ENCODE assay signal across 9 cellular contexts in the genomic region with DNA sequence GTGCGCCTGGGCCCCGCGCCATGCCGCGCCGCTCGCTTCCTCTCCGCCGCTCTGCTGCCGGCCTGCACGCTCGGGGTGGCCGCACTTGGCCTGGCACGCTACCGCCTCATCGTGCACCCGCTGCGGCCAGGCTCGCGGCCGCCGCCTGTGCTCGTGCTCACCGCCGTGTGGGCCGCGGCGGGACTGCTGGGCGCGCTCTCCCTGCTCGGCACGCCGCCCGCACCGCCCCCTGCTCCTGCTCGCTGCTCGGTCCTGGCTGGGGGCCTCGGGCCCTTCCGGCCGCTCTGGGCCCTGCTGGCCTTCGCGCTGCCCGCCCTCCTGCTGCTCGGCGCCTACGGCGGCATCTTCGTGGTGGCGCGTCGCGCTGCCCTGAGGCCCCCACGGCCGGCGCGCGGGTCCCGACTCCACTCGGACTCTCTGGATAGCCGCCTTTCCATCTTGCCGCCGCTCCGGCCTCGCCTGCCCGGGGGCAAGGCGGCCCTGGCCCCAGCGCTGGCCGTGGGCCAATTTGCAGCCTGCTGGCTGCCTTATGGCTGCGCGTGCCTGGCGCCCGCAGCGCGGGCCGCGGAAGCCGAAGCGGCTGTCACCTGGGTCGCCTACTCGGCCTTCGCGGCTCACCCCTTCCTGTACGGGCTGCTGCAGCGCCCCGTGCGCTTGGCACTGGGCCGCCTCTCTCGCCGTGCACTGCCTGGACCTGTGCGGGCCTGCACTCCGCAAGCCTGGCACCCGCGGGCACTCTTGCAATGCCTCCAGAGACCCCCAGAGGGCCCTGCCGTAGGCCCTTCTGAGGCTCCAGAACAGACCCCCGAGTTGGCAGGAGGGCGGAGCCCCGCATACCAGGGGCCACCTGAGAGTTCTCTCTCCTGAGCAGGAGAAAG. TPM values are rescaled to one million over a fixed set of nuclear protein-coding genes. Genes with fewer than 3 reads are reported as not detected.
DNase-seq lines count a peak whose midpoint lies in the region; ATAC-seq and TF ChIP-seq lines count a peak whose summit lies in the region.
"Had no signal": no experiment of that assay in that cellular context is flagged by ENCODE, and none has a peak within 500 bp of the region (broad histone marks: within the 10 kb centered on the region; RNA-seq: fewer than 3 reads in every experiment).

No MANE protein-coding gene starts in this region.

- TF ChIP-seq CTCF in activated CD8-positive, alpha-beta T cell treated with anti-CD3 and anti-CD28 coated beads for 36 hours (IDR thresholded peaks at IDR 0.05) = peak; percentile 65
- TF ChIP-seq CTCF in mesothelial cell of epicardium (IDR thresholded peaks at IDR 0.05; ENCODE audit: unreplicated experiment) = peak; percentile 53
- peak; percentile 36 to 52 (median 43) for TF ChIP-seq CTCF in transverse colon (IDR thresholded peaks at IDR 0.05)
- no peak; the same call in 1 of the 2 replicates for TF ChIP-seq CTCF in PC-3 (conservative IDR thresholded peaks at IDR 0.05; ENCODE audit: low read depth, low read length)

- H3K27ac ChIP-seq in transverse colon (peak overlapping the region; percentile 64 to 84 (median 80)), PC-3 (ENCODE audit: low read length) (no peak overlapping the region)
- H3K27ac ChIP-seq: A549 had no signal

- ATAC-seq in activated CD8-positive, alpha-beta T cell treated with anti-CD3 and anti-CD28 coated beads for 36 hours = peak; percentile 90
- no peak for ATAC-seq in PC-3

- H4K20me1 ChIP-seq in PC-3 (ENCODE audit: low read length) = no peaks in the 10 kb centered on the region

- POLR2A ChIA-PET in activated CD8-positive, alpha-beta T cell treated with anti-CD3 and anti-CD28 coated beads for 36 hours (lab: Charles Lee) = interaction anchor here (0.9 to 1.6 kb wide), 5 partner anchors 9 to 115 kb away, joined by 3 to 6 read pairs (median 3); partner anchors contain the start of gene ABHD14B
- POLR2A ChIA-PET in PC-3 (lab: Charles Lee; ENCODE audit: unreplicated experiment) = no interaction called here

- H3K9me3 ChIP-seq in transverse colon = no peaks in the 10 kb centered on the region
- no peaks in the 10 kb centered on the region for H3K9me3 ChIP-seq in PC-3 (ENCODE audit: low read length)
- H3K9me3 ChIP-seq: A549 had no signal

- TF ChIP-seq POLR2A in erythroblast (IDR thresholded peaks at IDR 0.05; ENCODE audit: low read length) = no peak
- TF ChIP-seq POLR2A in transverse colon (IDR thresholded peaks at IDR 0.05) = no peak

- H3F3A ChIP-seq in PC-3 (ENCODE audit: low read length, unreplicated experiment) = no peaks in the 10 kb centered on the region

- no peak for TF ChIP-seq EP300 in transverse colon (IDR thresholded peaks at IDR 0.05; ENCODE audit: low read depth)

- BruUV-seq in PC-3 (replicated peaks; lab: Mats Ljungman, UMichigan) = no TSS peak

- H3K36me3 ChIP-seq in transverse colon = no peaks in the 10 kb centered on the region
- H3K36me3 ChIP-seq in PC-3 (ENCODE audit: low read depth, low read length) = no peaks in the 10 kb centered on the region

- H3K4me3 Mint-ChIP-seq in activated CD8-positive, alpha-beta T cell treated with anti-CD3 and anti-CD28 coated beads for 36 hours = peak overlapping the region; percentile 17
- H3K4me3 Mint-ChIP-seq in mesothelial cell of epicardium = no peak overlapping the region

- H3K4me1 ChIP-seq in transverse colon (peaks cover 0 to 16% (median 10%) of the 10 kb centered on the region in 4 donors), PC-3 (ENCODE audit: insufficient read depth, low read length) (0 out of 2 replicates have a peak, but pooled peaks cover 6% of the 10 kb centered on the region)
- H3K4me1 ChIP-seq: A549 had no signal

- CTCF ChIA-PET in activated CD8-positive, alpha-beta T cell treated with anti-CD3 and anti-CD28 coated beads for 36 hours (lab: Charles Lee) = interaction anchor here (1.2 to 1.3 kb wide), 3 partner anchors 13 to 45 kb away, joined by 3 to 5 read pairs (median 3); partner anchors contain the start of gene ACY1
- CTCF ChIA-PET in PC-3 (lab: Charles Lee) = no interaction called here

- H3K27me3 ChIP-seq in transverse colon (peaks cover 20% of the 10 kb centered on the region), PC-3 (ENCODE audit: low read length) (no peaks in the 10 kb centered on the region)

- peak; percentile 12 to 35 for DNase-seq in NCI-H524 (lab: John Stamatoyannopoulos, UW)
- DNase-seq in NCI-H524 treated with DMSO at 0.1 percent for 48 hours (lab: John Stamatoyannopoulos, UW) = no peak
- peak; percentile 63 for DNase-seq in activated CD8-positive, alpha-beta T cell treated with anti-CD3 and anti-CD28 coated beads for 36 hours
- peak; percentile 52 to 63 for DNase-seq in erythroblast (lab: John Stamatoyannopoulos, UW)
- DNase-seq in mesothelial cell of epicardium (ENCODE audit: low spot score in 2 of 2, unreplicated experiment in 2 of 2) = peak in 1 of 2 experiments; percentile 60
- peak; percentile 52 for DNase-seq in transverse colon
- no peak for DNase-seq in NCI-H128 (lab: John Stamatoyannopoulos, UW; ENCODE audit: unreplicated experiment)
- no peak for DNase-seq in PC-3

- H3K4me3 ChIP-seq in transverse colon (peak overlapping the region; percentile 22 to 53 (median 38)), PC-3 (ENCODE audit: low read length) (no peak overlapping the region)
- H3K4me3 ChIP-seq: A549 had no signal

- no peak overlapping the region for H3K4me2 ChIP-seq in PC-3 (ENCODE audit: low read length)
- H3K4me2 ChIP-seq: A549 had no signal

- H3K9me3 Mint-ChIP-seq in activated CD8-positive, alpha-beta T cell treated with anti-CD3 and anti-CD28 coated beads for 36 hours = no peaks in the 10 kb centered on the region
- H3K9me3 Mint-ChIP-seq in mesothelial cell of epicardium = no peaks in the 10 kb centered on the region

- no peaks in the 10 kb centered on the region for H3K79me2 ChIP-seq in PC-3 (ENCODE audit: low read length)

- intact Hi-C loops in activated CD8-positive, alpha-beta T cell treated with anti-CD3 and anti-CD28 coated beads for 36 hours (cut with micrococcal nuclease) = no loop called here
- intact Hi-C loops in transverse colon (cut with DNase I; ENCODE audit: low total_unique reads) = no loop called here
- intact Hi-C loops in PC-3 (cut with micrococcal nuclease) = no loop called here

- peaks cover 3% of the 10 kb centered on the region for H3K36me3 Mint-ChIP-seq in activated CD8-positive, alpha-beta T cell treated with anti-CD3 and anti-CD28 coated beads for 36 hours (ENCODE audit: low read depth)
- peaks cover 3% of the 10 kb centered on the region for H3K36me3 Mint-ChIP-seq in mesothelial cell of epicardium

- WGBS in transverse colon (ENCODE audit: low coverage in 1 of 2), 2 donors = 16% methylated on average over 68 of the region's 97 CpGs; no CpG with 5 or more reads in 1 of the 2 donors

- H3K4me1 Mint-ChIP-seq in activated CD8-positive, alpha-beta T cell treated with anti-CD3 and anti-CD28 coated beads for 36 hours (ENCODE audit: low read depth) = peaks cover 6% of the 10 kb centered on the region
- peaks cover 2% of the 10 kb centered on the region for H3K4me1 Mint-ChIP-seq in mesothelial cell of epicardium

- peaks cover 28% of the 10 kb centered on the region for H3K27me3 Mint-ChIP-seq in activated CD8-positive, alpha-beta T cell treated with anti-CD3 and anti-CD28 coated beads for 36 hours
- peaks cover 41% of the 10 kb centered on the region for H3K27me3 Mint-ChIP-seq in mesothelial cell of epicardium (ENCODE audit: low read depth)

- H3K9ac ChIP-seq in PC-3 (ENCODE audit: low read length) = no peak overlapping the region

- H3K27ac Mint-ChIP-seq in activated CD8-positive, alpha-beta T cell treated with anti-CD3 and anti-CD28 coated beads for 36 hours = no peak overlapping the region
- no peak overlapping the region for H3K27ac Mint-ChIP-seq in mesothelial cell of epicardium

- in situ Hi-C loops in transverse colon (cut with MboI; ENCODE audit: low pct_ligation_motif_present in 1 of 4, low pct_unique_long_range_greater_than_20kb in 1 of 4, low sequenced_read_pairs in 3 of 4) = no loop called here

- H2AFZ ChIP-seq in PC-3 (ENCODE audit: low read length) = no peak overlapping the region

- H3K9me2 ChIP-seq in PC-3 (replicated peaks; ENCODE audit: low read length) = no peaks in the 10 kb centered on the region

RNA-seq across cellular contexts. Expression of gene GPR62, which starts 1.0 kb away (rescaled TPM):
- not detected for total RNA-seq in activated CD8-positive, alpha-beta T cell treated with anti-CD3 and anti-CD28 coated beads for 36 hours
- total RNA-seq in mesothelial cell of epicardium (0.22 to 0.36 TPM (median 0.33 TPM) in 3 replicates), transverse colon (not detected), PC-3 (2014; rRNA removed) (not detected in 2 replicates)

RNA-seq across cellular contexts. Expression of gene PCBP4, which starts 11.1 kb away (rescaled TPM):
- total RNA-seq in activated CD8-positive, alpha-beta T cell treated with anti-CD3 and anti-CD28 coated beads for 36 hours = 1 to 10 TPM; 8.4 to 9.6 TPM
- 58.3 to 62.0 TPM (median 59.8 TPM) in 3 replicates for total RNA-seq in mesothelial cell of epicardium
- 100 to 1,000 TPM in 1 of 4 donors, 10 to 100 TPM in 3; 22.4 to 382 (median 63.6) TPM for total RNA-seq in transverse colon
- total RNA-seq in PC-3 (2014; rRNA removed) = 45.8 and 59.1 TPM in 2 replicates

RNA-seq across cellular contexts. Expression of gene PARP3, which starts 14.0 kb away (rescaled TPM):
- total RNA-seq in activated CD8-positive, alpha-beta T cell treated with anti-CD3 and anti-CD28 coated beads for 36 hours = 10 to 100 TPM; 11.5 to 12.7 TPM
- total RNA-seq in mesothelial cell of epicardium (11.9 to 13.2 TPM (median 12.0 TPM) in 3 replicates), transverse colon (10 to 100 TPM; 18.3 to 64.7 (median 42.1) TPM), PC-3 (2014; rRNA removed) (19.3 and 30.5 TPM in 2 replicates)

RNA-seq across cellular contexts. Expression of gene RRP9, which starts 14.4 kb away (rescaled TPM):
- 10 to 100 TPM; 40.0 to 40.7 TPM for total RNA-seq in activated CD8-positive, alpha-beta T cell treated with anti-CD3 and anti-CD28 coated beads for 36 hours
- total RNA-seq in mesothelial cell of epicardium (20.5 to 20.9 TPM (median 20.6 TPM) in 3 replicates), transverse colon (10 to 100 TPM in 3 of 4 donors, 1 to 10 TPM in 1; 7.1 to 29.5 (median 11.1) TPM), PC-3 (2014; rRNA removed) (95.0 and 112 TPM in 2 replicates)

RNA-seq across cellular contexts. Expression of gene ABHD14B, which starts 17.7 kb away (rescaled TPM):
- total RNA-seq in activated CD8-positive, alpha-beta T cell treated with anti-CD3 and anti-CD28 coated beads for 36 hours = 10 to 100 TPM; 70.7 to 73.6 TPM
- total RNA-seq in mesothelial cell of epicardium (25.9 to 27.2 TPM (median 26.0 TPM) in 3 replicates), transverse colon (100 to 1,000 TPM in 2 of 4 donors, 10 to 100 TPM in 2; 34.4 to 119 (median 99.7) TPM), PC-3 (2014; rRNA removed) (49.6 and 53.8 TPM in 2 replicates)

Comparison
In these comparisons a context has a peak if more than half of its experiments do, and no peak if none do; other contexts are left out.
1. DNase-seq: peak in NCI-H524 (2 of 2), activated CD8-positive, alpha-beta T cell treated with anti-CD3 and anti-CD28 coated beads for 36 hours (single experiment), erythroblast (2 of 2) and transverse colon (single experiment); none in NCI-H524 treated with DMSO at 0.1 percent for 48 hours (single experiment), NCI-H128 (single experiment) and PC-3 (single experiment).